In the genomic region with DNA sequence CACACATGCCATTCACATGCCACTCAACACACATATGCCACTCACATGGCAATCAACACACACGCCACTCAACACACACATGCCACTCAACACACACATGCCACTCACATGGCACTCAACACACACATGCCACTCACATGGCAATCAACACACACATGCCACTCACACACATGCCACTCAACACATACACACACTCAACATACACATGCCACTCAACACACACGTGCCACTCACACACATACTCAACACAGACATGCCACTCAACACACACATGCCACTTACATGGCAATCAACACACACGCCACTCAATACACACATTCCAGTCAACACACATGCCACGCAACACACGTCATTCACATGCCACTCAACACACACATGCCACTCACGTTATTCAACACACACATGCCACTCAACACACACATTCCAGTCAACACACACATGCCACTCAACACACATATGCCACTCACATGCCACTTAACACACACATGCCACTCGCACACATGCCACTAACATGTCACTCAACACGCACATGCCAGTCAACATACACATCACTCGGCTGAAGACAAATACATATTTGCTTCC, we compare ENCODE assay signal across 2 cellular contexts.
TF ChIP-seq lines count a peak whose summit lies in the region.

No MANE protein-coding gene starts in this region.

TF ChIP-seq in HEK293, 187 proteins besides CTCF, POLR2A, EP300 and RAD21 (continued from another document):
- TF ChIP-seq ZNF777 (tag by site-specific recombination; IDR thresholded peaks at IDR 0.05; ENCODE audit: borderline replicate concordance), result 0 out of 2 replicates have a peak, but pooled peaks have one; percentile 7
- no peak for TF ChIP-seq REPIN1 (tag by site-specific recombination; IDR thresholded peaks at IDR 0.05; ENCODE audit: low read depth)
- TF ChIP-seq, protein P1, sequence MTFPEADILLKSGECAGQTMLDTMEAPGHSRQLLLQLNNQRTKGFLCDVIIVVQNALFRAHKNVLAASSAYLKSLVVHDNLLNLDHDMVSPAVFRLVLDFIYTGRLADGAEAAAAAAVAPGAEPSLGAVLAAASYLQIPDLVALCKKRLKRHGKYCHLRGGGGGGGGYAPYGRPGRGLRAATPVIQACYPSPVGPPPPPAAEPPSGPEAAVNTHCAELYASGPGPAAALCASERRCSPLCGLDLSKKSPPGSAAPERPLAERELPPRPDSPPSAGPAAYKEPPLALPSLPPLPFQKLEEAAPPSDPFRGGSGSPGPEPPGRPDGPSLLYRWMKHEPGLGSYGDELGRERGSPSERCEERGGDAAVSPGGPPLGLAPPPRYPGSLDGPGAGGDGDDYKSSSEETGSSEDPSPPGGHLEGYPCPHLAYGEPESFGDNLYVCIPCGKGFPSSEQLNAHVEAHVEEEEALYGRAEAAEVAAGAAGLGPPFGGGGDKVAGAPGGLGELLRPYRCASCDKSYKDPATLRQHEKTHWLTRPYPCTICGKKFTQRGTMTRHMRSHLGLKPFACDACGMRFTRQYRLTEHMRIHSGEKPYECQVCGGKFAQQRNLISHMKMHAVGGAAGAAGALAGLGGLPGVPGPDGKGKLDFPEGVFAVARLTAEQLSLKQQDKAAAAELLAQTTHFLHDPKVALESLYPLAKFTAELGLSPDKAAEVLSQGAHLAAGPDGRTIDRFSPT (tag by site-specific recombination; IDR thresholded peaks at IDR 0.05), result peak; percentile 5; the same call in 1 of the 2 replicates
- TF ChIP-seq ZNF391 (tag by site-specific recombination; IDR thresholded peaks at IDR 0.05; ENCODE audit: borderline replicate concordance, low read depth), result no peak
- no peak for TF ChIP-seq SP2 (tag by site-specific recombination; IDR thresholded peaks at IDR 0.05)

TF ChIP-seq in K562, 482 proteins besides CTCF, POLR2A, EP300 and RAD21:
- TF ChIP-seq, protein P2, sequence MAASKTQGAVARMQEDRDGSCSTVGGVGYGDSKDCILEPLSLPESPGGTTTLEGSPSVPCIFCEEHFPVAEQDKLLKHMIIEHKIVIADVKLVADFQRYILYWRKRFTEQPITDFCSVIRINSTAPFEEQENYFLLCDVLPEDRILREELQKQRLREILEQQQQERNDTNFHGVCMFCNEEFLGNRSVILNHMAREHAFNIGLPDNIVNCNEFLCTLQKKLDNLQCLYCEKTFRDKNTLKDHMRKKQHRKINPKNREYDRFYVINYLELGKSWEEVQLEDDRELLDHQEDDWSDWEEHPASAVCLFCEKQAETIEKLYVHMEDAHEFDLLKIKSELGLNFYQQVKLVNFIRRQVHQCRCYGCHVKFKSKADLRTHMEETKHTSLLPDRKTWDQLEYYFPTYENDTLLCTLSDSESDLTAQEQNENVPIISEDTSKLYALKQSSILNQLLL (CRISPR knock-in tag; IDR thresholded peaks at IDR 0.05; ENCODE audit: borderline replicate concordance), result no peak
- peak; percentile 12; the same call in 1 of the 2 replicates for TF ChIP-seq HBP1 (CRISPR knock-in tag; IDR thresholded peaks at IDR 0.05)
